In the genomic region with DNA sequence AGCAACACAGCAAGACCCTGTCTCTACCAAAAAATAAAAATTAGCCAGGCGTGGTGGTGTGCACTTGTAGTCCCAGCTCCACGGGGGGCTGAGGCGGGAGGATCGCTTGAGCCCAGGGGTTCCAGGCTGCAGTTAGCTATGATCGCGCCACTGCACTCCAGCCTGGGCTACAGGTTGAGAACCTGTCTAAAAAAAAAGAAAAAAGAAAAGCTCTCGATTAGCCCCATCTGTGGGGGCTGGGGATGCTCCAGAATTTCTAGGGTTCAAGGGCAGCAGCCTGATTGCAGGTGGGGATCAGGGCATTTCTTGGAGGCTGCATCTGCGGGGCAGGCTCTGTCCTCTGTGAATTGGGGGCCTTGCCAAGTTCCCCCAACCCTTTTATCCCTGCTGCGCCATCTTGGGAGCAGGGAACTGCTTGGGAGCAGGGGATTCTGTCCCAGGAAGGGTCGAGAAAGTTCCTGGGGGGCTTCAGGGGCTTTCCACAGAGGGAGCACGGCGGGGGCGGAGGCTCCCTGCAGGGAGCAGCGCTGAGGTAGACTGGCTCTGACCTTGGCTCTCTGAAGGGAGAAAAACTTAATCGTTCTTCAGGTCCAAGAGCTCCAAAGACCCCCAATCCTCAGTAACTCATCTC, we compare ENCODE assay signal across 8 cellular contexts. TPM values are rescaled to one million over a fixed set of nuclear protein-coding genes. Genes with fewer than 3 reads are reported as not detected.
DNase-seq lines count a peak whose midpoint lies in the region; ATAC-seq and TF ChIP-seq lines count a peak whose summit lies in the region.

No MANE protein-coding gene starts in this region.

- H3K9me3 ChIP-seq in ascending aorta (no peaks in the 10 kb centered on the region), left lung (no peaks in the 10 kb centered on the region), thyroid gland (no peaks in the 10 kb centered on the region)

- no peaks in the 10 kb centered on the region for H3K36me3 ChIP-seq in ascending aorta
- no peaks in the 10 kb centered on the region for H3K36me3 ChIP-seq in left lung
- H3K36me3 ChIP-seq in thyroid gland, result no peaks in the 10 kb centered on the region

- H3K27me3 ChIP-seq in ascending aorta, result no peaks in the 10 kb centered on the region
- no peaks in the 10 kb centered on the region for H3K27me3 ChIP-seq in left lung
- H3K27me3 ChIP-seq in thyroid gland, result no peaks in the 10 kb centered on the region

- H3K4me1 ChIP-seq in ascending aorta (peaks cover 11 to 34% of the 10 kb centered on the region in 2 donors), left lung (peaks cover 21 to 47% of the 10 kb centered on the region in 2 donors), thyroid gland (peaks cover 19 to 29% of the 10 kb centered on the region in 2 donors)

- H3K27ac ChIP-seq in ascending aorta, result peak overlapping the region; percentile 84 to 85
- peak overlapping the region; percentile 73 to 90 for H3K27ac ChIP-seq in left lung
- H3K27ac ChIP-seq in thyroid gland, result peak overlapping the region in 2 of 3 donors; percentile 82 to 85

- in situ Hi-C loops in G401 (cut with HindIII; ENCODE audit: low sequenced_read_pairs), result no loop called here

- 18 to 23% methylated on average over 14 to 15 of the region's 15 CpGs for WGBS in thyroid gland, 2 donors

- TF ChIP-seq CTCF in ascending aorta (IDR thresholded peaks at IDR 0.05) (no peak), left lung (IDR thresholded peaks at IDR 0.05) (no peak), thyroid gland (IDR thresholded peaks at IDR 0.05) (no peak)

- intact Hi-C loops in ascending aorta (cut with DNase I), result loop anchor here (1.0 to 5.0 kb wide), 2 partner anchors 50 to 82 kb away; a partner anchor contains a TSS
- intact Hi-C loops in left lung (cut with DNase I), result no loop called here
- intact Hi-C loops in thyroid gland (cut with DNase I), result loop anchor here (10.0 kb wide), 1 partner anchor 80 kb away; a partner anchor contains a TSS

- peak; percentile 7 for ATAC-seq in GM18870 (IDR thresholded peaks at IDR 0.05; ENCODE audit: unreplicated experiment)
- ATAC-seq in HG03103 (IDR thresholded peaks at IDR 0.05; ENCODE audit: low read depth, unreplicated experiment), result peak; percentile 2
- ATAC-seq in left lung, result no peak
- no peak for ATAC-seq in HG02678 (IDR thresholded peaks at IDR 0.05; ENCODE audit: unreplicated experiment)

- DNase-seq in ascending aorta (ENCODE audit: low spot score in 2 of 2), result no peak
- no peak for DNase-seq in left lung
- no peak for DNase-seq in thyroid gland
- no peak for DNase-seq in G401 (ENCODE audit: low spot score)
- DNase-seq in AML-193 (lab: John Stamatoyannopoulos, UW), result no peak

- H3K4me3 ChIP-seq in ascending aorta (peak overlapping the region; percentile 78 to 82), left lung (peak overlapping the region; percentile 67 to 83), thyroid gland (replicated peaks in 1 of 3) (peak overlapping the region; percentile 77 to 97 (median 85))

- no peak for TF ChIP-seq POLR2A in thyroid gland (IDR thresholded peaks at IDR 0.05)

RNA-seq across cellular contexts. Expression of a gene that starts 0.6 kb away (rescaled TPM):
- total RNA-seq in ascending aorta (87.7 TPM), left lung (100 to 1,000 TPM; 142 to 158 TPM), thyroid gland (100 to 1,000 TPM; 120 to 183 (median 147) TPM)
- 111 and 121 TPM in 2 replicates for total RNA-seq in G401 (2014; rRNA removed; shearing (Covaris generic))

RNA-seq across cellular contexts. Expression of a gene that starts 49.4 kb away (rescaled TPM):
- total RNA-seq in ascending aorta (360 TPM), left lung (100 to 1,000 TPM; 280 to 311 TPM), thyroid gland (100 to 1,000 TPM; 214 to 273 (median 228) TPM)
- total RNA-seq in G401 (2014; rRNA removed; shearing (Covaris generic)), result 281 and 284 TPM in 2 replicates

RNA-seq across cellular contexts. Expression of a gene that starts 52.4 kb away (rescaled TPM):
- total RNA-seq in ascending aorta (not detected), left lung (not detected), thyroid gland (not detected)
- not detected in 2 replicates for total RNA-seq in G401 (2014; rRNA removed; shearing (Covaris generic))

Comparison
In these comparisons a context has a peak if more than half of its experiments do, and no peak if none do; other contexts are left out.
1. ATAC-seq: peak in GM18870 (single experiment) and HG03103 (single experiment); none in left lung (single experiment) and HG02678 (single experiment).
2. intact Hi-C loops: an anchor here in ascending aorta (1.0 to 5.0 kb wide) and thyroid gland (10.0 kb wide); none called in left lung.
3. Peak in every context shown above with its lines, with median percentiles within 50 percentile points of each other: H3K27ac ChIP-seq and H3K4me3 ChIP-seq.